8 cellular contexts compared by ENCODE assay signal in genomic region chr19:18340237-18340989, GRCh38. TPM values are rescaled to one million over a fixed set of nuclear protein-coding genes. Genes with fewer than 3 reads are reported as not detected.
DNase-seq lines count a peak whose midpoint lies in the region; ATAC-seq and TF ChIP-seq lines count a peak whose summit lies in the region.

Gene PGPEP1 (plus strand): TSS chr19:18340598. CDS start chr19:18340682, 84 bp downstream.

- peaks cover 3% of the 10 kb centered on the region for H3K36me3 ChIP-seq in HUES48 (ENCODE audit: control insufficient read depth, insufficient read depth, low read length)
- H3K36me3 ChIP-seq in adipocyte (ENCODE audit: control insufficient read depth, insufficient read depth, low read length, severe bottlenecking): peaks cover 6% of the 10 kb centered on the region
- peaks cover 0 to 28% (median 0%) of the 10 kb centered on the region in 9 donors for H3K36me3 ChIP-seq in heart right ventricle
- peaks cover 7% of the 10 kb centered on the region for H3K36me3 ChIP-seq in upper lobe of right lung

- H3K9me3 ChIP-seq in HUES48 (ENCODE audit: control insufficient read depth, insufficient read depth, low read length): no peaks in the 10 kb centered on the region
- H3K9me3 ChIP-seq in adipocyte (ENCODE audit: control insufficient read depth, low read length): no peaks in the 10 kb centered on the region
- H3K9me3 ChIP-seq in heart right ventricle: no peaks in the 10 kb centered on the region
- H3K9me3 ChIP-seq in upper lobe of right lung: no peaks in the 10 kb centered on the region

- H3K4me3 ChIP-seq in HUES48 (ENCODE audit: low read depth, low read length) (peak within 1 kb of the TSS; percentile 77), adipocyte (ENCODE audit: low read length) (peak within 1 kb of the TSS; percentile 87), heart right ventricle (peak within 1 kb of the TSS; percentile 63 to 97 (median 90)), upper lobe of right lung (peak within 1 kb of the TSS; percentile 93)

- intact Hi-C loops in heart right ventricle (cut with DNase I) (loop anchor here in 2 of 10 donors (5.0 kb wide), 2 partner anchors 47 to 63 kb away; partner anchors contain the start of gene GDF15 (in 1 of the 2)), upper lobe of right lung (cut with DNase I) (no loop called here)

- H3K4me1 ChIP-seq in HUES48 (ENCODE audit: control insufficient read depth, insufficient read depth, low read length) (peaks cover 20% of the 10 kb centered on the region), adipocyte (ENCODE audit: control insufficient read depth, insufficient read depth, low read length) (peaks cover 10% of the 10 kb centered on the region), heart right ventricle (peaks cover 10 to 37% (median 21%) of the 10 kb centered on the region in 9 donors), upper lobe of right lung (peaks cover 15% of the 10 kb centered on the region)

- H3K27me3 ChIP-seq in HUES48 (ENCODE audit: control insufficient read depth, insufficient read depth, low read length): no peaks in the 10 kb centered on the region
- no peaks in the 10 kb centered on the region for H3K27me3 ChIP-seq in adipocyte (replicated peaks; ENCODE audit: control insufficient read depth, insufficient read depth, low read length)
- H3K27me3 ChIP-seq in heart right ventricle: no peaks in the 10 kb centered on the region
- no peaks in the 10 kb centered on the region for H3K27me3 ChIP-seq in upper lobe of right lung

- H3K9ac ChIP-seq in HUES48 (ENCODE audit: low read depth, low read length): no peak within 1 kb of the TSS
- peak within 1 kb of the TSS; percentile 87 for H3K9ac ChIP-seq in adipocyte (ENCODE audit: low read length)

- peak; percentile 76 for DNase-seq in NCI-H2227 (lab: John Stamatoyannopoulos, UW; ENCODE audit: unreplicated experiment)
- DNase-seq in NCI-H2227 treated with DMSO at 0.1 percent for 48 hours (lab: John Stamatoyannopoulos, UW): no peak
- peak; percentile 33 for DNase-seq in T follicular helper cell (ENCODE audit: low read depth)
- DNase-seq in adipocyte (ENCODE audit: low read depth): peak; percentile 82
- peak; percentile 82 for DNase-seq in heart right ventricle
- peak; percentile 33 for DNase-seq in pons (ENCODE audit: low spot score)
- DNase-seq in upper lobe of right lung: peak; percentile 91

- WGBS in heart right ventricle, 2 donors: 3% methylated on average over 58 to 68 of the region's 68 CpGs

- ATAC-seq in heart right ventricle: peak; percentile 77 to 90 (median 86)
- peak; percentile 96 for ATAC-seq in upper lobe of right lung

- peak within 1 kb of the TSS; percentile 73 for H3K27ac ChIP-seq in HUES48 (ENCODE audit: low read depth, low read length)
- H3K27ac ChIP-seq in heart right ventricle: peak within 1 kb of the TSS; percentile 32 to 91 (median 85)
- peak within 1 kb of the TSS; percentile 76 for H3K27ac ChIP-seq in upper lobe of right lung

- TF ChIP-seq CTCF in heart right ventricle (IDR thresholded peaks at IDR 0.05): no peak
- no peak for TF ChIP-seq CTCF in upper lobe of right lung (IDR thresholded peaks at IDR 0.05)

RNA-seq across cellular contexts. Expression of gene PGPEP1, which starts in this region (rescaled TPM):
- total RNA-seq in heart right ventricle (10 to 100 TPM; 36.0 to 61.3 (median 46.8) TPM), upper lobe of right lung (40.8 TPM)
- 10 to 100 TPM; 10.0 to 27.2 TPM for polyA plus RNA-seq in heart right ventricle
